In genomic region chr11:26806209-26806608, GRCh38 we compare ENCODE assay signal across 20 cellular contexts.
DNase-seq lines count a peak whose midpoint lies in the region; ATAC-seq, FAIRE-seq and TF ChIP-seq lines count a peak whose summit lies in the region.
"Had no signal": no experiment of that assay in that cellular context is flagged by ENCODE, and none has a peak within 500 bp of the region (broad histone marks: within the 10 kb centered on the region; RNA-seq: fewer than 3 reads in every experiment).

No MANE protein-coding gene starts in this region.

- in situ Hi-C loops in K562 (cut with MboI), result no loop called here

- TF ChIP-seq EP300 in K562 (IDR thresholded peaks at IDR 0.05; ENCODE audit: low read length), result no peak

- H3K27ac Mint-ChIP-seq in endodermal cell, result no peak overlapping the region
- H3K27ac Mint-ChIP-seq: CD4-positive, alpha-beta memory T cell had no signal

- no peaks in the 10 kb centered on the region for H3K9me1 ChIP-seq in K562 (ENCODE audit: control insufficient read depth, insufficient read depth, low read length)

- TF ChIP-seq POLR2A in K562 (conservative IDR thresholded peaks at IDR 0.05), result no peak

- no peak for ATAC-seq in K562
- ATAC-seq in left colon, result no peak
- no peak for ATAC-seq in GM19467 (IDR thresholded peaks at IDR 0.05; ENCODE audit: unreplicated experiment)
- ATAC-seq: left ventricle myocardium superior had no signal

- no peak overlapping the region for H3K9ac ChIP-seq in K562 (ENCODE audit: insufficient read depth in 1 of 2, low read depth in 2 of 2, low read length in 2 of 2)
- no peak overlapping the region for H3K9ac ChIP-seq in endodermal cell (ENCODE audit: extremely low read depth, low read length, poor library complexity, severe bottlenecking)

- H3K27me3 ChIP-seq in K562 (ENCODE audit: control insufficient read depth in 2 of 2, insufficient read depth in 2 of 2, low read length in 2 of 2) (no peaks in the 10 kb centered on the region), endodermal cell (ENCODE audit: control insufficient read depth, insufficient read depth, low read length, poor library complexity, severe bottlenecking) (no peaks in the 10 kb centered on the region)
- H3K27me3 ChIP-seq: right atrium auricular region, SJSA1, testis had no signal

- CTCF ChIA-PET in K562 (lab: Yijun Ruan, JAX; ENCODE audit: low intra/inter-chr PET ratio), result no interaction called here

- no peaks in the 10 kb centered on the region for H3K36me3 ChIP-seq in K562 (ENCODE audit: control insufficient read depth, insufficient read depth, low read length)
- no peaks in the 10 kb centered on the region for H3K36me3 ChIP-seq in endodermal cell (ENCODE audit: control insufficient read depth, insufficient read depth, low read length)
- H3K36me3 ChIP-seq: right atrium auricular region, SJSA1, WERI-Rb-1 had no signal

- H3K4me3 ChIP-seq in K562 (no peak overlapping the region), fibroblast of villous mesenchyme (ENCODE audit: low read depth, low read length) (no peak overlapping the region), endodermal cell (ENCODE audit: low read length) (no peak overlapping the region)
- H3K4me3 ChIP-seq: right atrium auricular region, SJSA1, testis had no signal

- WGBS in K562 (ENCODE audit: insufficient coverage, low coverage, missing lambda C conversion rate), result 0% methylated on average over 1 of the region's 1 CpG
- 95% methylated on average over 1 of the region's 1 CpG; no CpG with 5 or more reads in 1 of the 2 experiments for WGBS in endodermal cell (ENCODE audit: insufficient coverage in 1 of 2, insufficient read length in 1 of 2), 2 experiments

- H4K20me1 ChIP-seq in K562 (replicated peaks; ENCODE audit: control insufficient read depth, insufficient read depth, low read length), result no peaks in the 10 kb centered on the region

- no peak overlapping the region for H3K27ac ChIP-seq in K562 (ENCODE audit: extremely low read depth, low read depth, low read length)
- no peak overlapping the region for H3K27ac ChIP-seq in endodermal cell (ENCODE audit: low read depth, low read length)
- H3K27ac ChIP-seq: right atrium auricular region, SJSA1, testis, WERI-Rb-1 had no signal

- no peaks in the 10 kb centered on the region for H3K36me3 Mint-ChIP-seq in endodermal cell (ENCODE audit: low read depth)
- H3K36me3 Mint-ChIP-seq: CD4-positive, alpha-beta memory T cell had no signal

- no peak overlapping the region for H2AFZ ChIP-seq in K562 (ENCODE audit: low read depth, low read length)

- no peaks in the 10 kb centered on the region for H3K27me3 Mint-ChIP-seq in endodermal cell (ENCODE audit: insufficient read depth)
- H3K27me3 Mint-ChIP-seq: CD4-positive, alpha-beta memory T cell had no signal

- no peak for FAIRE-seq in K562 (lab: Jason Lieb, UNC)

- POLR2A ChIA-PET in K562 (lab: Yijun Ruan, JAX), result no interaction called here

- DNase-seq in AG08395 (ENCODE audit: low spot score) (peak; percentile 56), HCEC 1CT (peak; percentile 91), K562 (ENCODE audit: extremely low read depth in 1 of 4, low spot score in 3 of 4) (no peak), fibroblast of villous mesenchyme (ENCODE audit: low read depth) (peak; percentile 55), endodermal cell (no peak), left colon (no peak), middle frontal gyrus (ENCODE audit: extremely low spot score, low spot score) (no peak)
- DNase-seq: activated CD4-positive, alpha-beta T cell treated with anti-CD3 and anti-CD28 coated beads, Interleukin-2, amount 50 U/mL, for 4 hours; activated T-cell treated with anti-CD3 and anti-CD28 coated beads for 4 hours; aorta; CD4-positive, alpha-beta memory T cell; left ventricle myocardium superior; NCI-H1105 treated with DMSO at 0.1 percent for 48 hours; occipital lobe; T-helper 2 cell; testis; WERI-Rb-1 had no signal

- H3K4me1 ChIP-seq in K562 (replicated peaks in 1 of 2; ENCODE audit: control insufficient read depth in 2 of 2, insufficient read depth in 2 of 2, low read length in 2 of 2), result no peaks in the 10 kb centered on the region
- H3K4me1 ChIP-seq in endodermal cell (ENCODE audit: control insufficient read depth, insufficient read depth, low read length), result no peaks in the 10 kb centered on the region
- H3K4me1 ChIP-seq: right atrium auricular region, SJSA1, testis had no signal

- H3K79me2 ChIP-seq in K562 (ENCODE audit: control insufficient read depth, insufficient read depth, low read length), result no peaks in the 10 kb centered on the region

- BruUV-seq in K562 (replicated peaks; lab: Mats Ljungman, UMichigan), result no TSS peak

- TF ChIP-seq CTCF in K562 (IDR thresholded peaks at IDR 0.05 in 2 of 3, conservative IDR thresholded peaks at IDR 0.05 in 1 of 3; ENCODE audit: insufficient read depth in 2 of 3, low read depth in 1 of 3, low read length in 3 of 3) (no peak), fibroblast of villous mesenchyme (IDR thresholded peaks at IDR 0.05; ENCODE audit: insufficient read depth, low read depth, low read length) (no peak), endodermal cell (conservative IDR thresholded peaks at IDR 0.05) (no peak)

- H3K9me3 ChIP-seq in K562 (replicated peaks; ENCODE audit: control insufficient read depth, insufficient read depth, low read depth, low read length) (no peaks in the 10 kb centered on the region), endodermal cell (ENCODE audit: control insufficient read depth, low read length) (no peaks in the 10 kb centered on the region)
- H3K9me3 ChIP-seq: SJSA1, testis had no signal

- intact Hi-C loops in K562 (cut with micrococcal nuclease) (no loop called here), left colon (cut with DNase I, micrococcal nuclease) (no loop called here)

- no peaks in the 10 kb centered on the region for H3K4me1 Mint-ChIP-seq in endodermal cell
- H3K4me1 Mint-ChIP-seq: CD4-positive, alpha-beta memory T cell had no signal

- H3K9me3 Mint-ChIP-seq in endodermal cell, result no peaks in the 10 kb centered on the region

- no peak overlapping the region for H3K4me2 ChIP-seq in K562 (ENCODE audit: insufficient read depth, low read length)

- no peak for TF ChIP-seq RAD21 in K562 (CRISPR knock-in tag; conservative IDR thresholded peaks at IDR 0.05 in 1 of 2, IDR thresholded peaks at IDR 0.05 in 1 of 2)

- H3K4me3 Mint-ChIP-seq in endodermal cell, result no peak overlapping the region
- H3K4me3 Mint-ChIP-seq: CD4-positive, alpha-beta memory T cell had no signal

TF ChIP-seq in K562, 482 proteins besides CTCF, POLR2A, EP300 and RAD21:
- TF ChIP-seq TCF7L2 (IDR thresholded peaks at IDR 0.05; ENCODE audit: low read depth, low read length) (no peak), ZNF586 (CRISPR knock-in tag; conservative IDR thresholded peaks at IDR 0.05) (no peak), BMI1 (IDR thresholded peaks at IDR 0.05; ENCODE audit: low read length) (no peak), TFE3 (CRISPR knock-in tag; IDR thresholded peaks at IDR 0.05) (peak; percentile 66), RBM17 (IDR thresholded peaks at IDR 0.05; ENCODE audit: borderline replicate concordance, low read depth, low read length) (no peak), ZNF143 (CRISPR knock-in tag; IDR thresholded peaks at IDR 0.05) (no peak)
- TF ChIP-seq, protein P1, sequence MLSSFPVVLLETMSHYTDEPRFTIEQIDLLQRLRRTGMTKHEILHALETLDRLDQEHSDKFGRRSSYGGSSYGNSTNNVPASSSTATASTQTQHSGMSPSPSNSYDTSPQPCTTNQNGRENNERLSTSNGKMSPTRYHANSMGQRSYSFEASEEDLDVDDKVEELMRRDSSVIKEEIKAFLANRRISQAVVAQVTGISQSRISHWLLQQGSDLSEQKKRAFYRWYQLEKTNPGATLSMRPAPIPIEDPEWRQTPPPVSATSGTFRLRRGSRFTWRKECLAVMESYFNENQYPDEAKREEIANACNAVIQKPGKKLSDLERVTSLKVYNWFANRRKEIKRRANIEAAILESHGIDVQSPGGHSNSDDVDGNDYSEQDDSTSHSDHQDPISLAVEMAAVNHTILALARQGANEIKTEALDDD (IDR thresholded peaks at IDR 0.05), result no peak

Comparison
In these comparisons a context has a peak if more than half of its experiments do, and no peak if none do; other contexts are left out.
1. DNase-seq: peak in AG08395 (single experiment), HCEC 1CT (single experiment) and fibroblast of villous mesenchyme (single experiment); none in K562 (0 of 4), endodermal cell (single experiment), left colon (0 of 2) and middle frontal gyrus (single experiment).